ENCODE assay signal across 33 cellular contexts in genomic region chr7:27248427-27248806, GRCh38. TPM values are rescaled to one million over a fixed set of nuclear protein-coding genes. Genes with fewer than 3 reads are reported as not detected.
"Had no signal": no experiment of that assay in that cellular context is flagged by ENCODE, and none has a peak within 500 bp of the region (broad histone marks: within the 10 kb centered on the region; RNA-seq: fewer than 3 reads in every experiment).

No MANE protein-coding gene starts in this region.

- H3K4me1 ChIP-seq: foreskin keratinocyte had no signal

- H3K4me3 ChIP-seq: ascending aorta, heart left ventricle, left ventricle myocardium inferior, lung, ovary, right lobe of liver, upper lobe of left lung, vagina had no signal

- H3K9me3 Mint-ChIP-seq: activated naive CD4-positive, alpha-beta T cell treated with anti-CD3 and anti-CD28 coated beads, Interleukin-2, amount 10 ng/mL, durations not matched to agents 7 days and 5 days; activated T-cell treated with anti-CD3 and anti-CD28 coated beads, Interleukin-2, amount 50 U/mL, for 24 hours; mesothelial cell of epicardium; T-helper 2 cell treated with Interferon-gamma antibody and Interleukin-4, amounts not matched to agents 5 μg/mL and 100 μg/mL, for 36 hours had no signal

- ATAC-seq: esophagus mucosa; foreskin keratinocyte; heart left ventricle; naive thymus-derived CD4-positive, alpha-beta T cell; right lobe of liver; stimulated activated naive CD8-positive, alpha-beta T cell treated with anti-CD3 and anti-CD28 coated beads, Interleukin-15, Interleukin-2, amounts not matched to agents 100 U/mL and 50 U/mL, for 24 hours had no signal

- H3K36me3 ChIP-seq: ascending aorta, heart left ventricle, left ventricle myocardium inferior, ovary, right lobe of liver, upper lobe of left lung, vagina had no signal

- DNase-seq: activated CD4-positive, alpha-beta T cell treated with anti-CD3 and anti-CD28 coated beads for 4 hours; activated CD4-positive, alpha-beta T cell treated with anti-CD3 and anti-CD28 coated beads, Interleukin-2, amount 50 U/mL, for 4 hours; activated CD4-positive, CD25-positive, alpha-beta regulatory T cell; activated CD8-positive, alpha-beta memory T cell treated with anti-CD3 and anti-CD28 coated beads for 24 hours; activated gamma-delta T cell; activated naive CD4-positive, alpha-beta T cell treated with anti-CD3 and anti-CD28 coated beads, Interleukin-2, amount 10 ng/mL, durations not matched to agents 7 days and 5 days; activated naive CD8-positive, alpha-beta T cell treated with anti-CD3 and anti-CD28 coated beads, Interleukin-2, amount 10 ng/mL, durations not matched to agents 7 days and 5 days; activated T-cell treated with anti-CD3 and anti-CD28 coated beads, Interleukin-2, amount 50 U/mL, for 24 hours; central memory CD4-positive, alpha-beta T cell; foreskin keratinocyte; heart left ventricle; hypothalamus; kidney glomerular epithelial cell; left ventricle myocardium inferior; naive thymus-derived CD4-positive, alpha-beta T cell; ovary; right lobe of liver; stimulated activated CD4-positive, alpha-beta T cell treated with anti-CD3 and anti-CD28 coated beads, Interleukin-2, amount 100 ng/mL, for 48 hours; stimulated activated naive CD8-positive, alpha-beta T cell treated with anti-CD3 and anti-CD28 coated beads, Interleukin-15, Interleukin-2, amounts not matched to agents 100 U/mL and 50 U/mL, for 24 hours; upper lobe of left lung had no signal

- H3K27ac Mint-ChIP-seq: activated naive CD4-positive, alpha-beta T cell treated with anti-CD3 and anti-CD28 coated beads, Interleukin-2, amount 10 ng/mL, durations not matched to agents 7 days and 5 days; activated naive CD8-positive, alpha-beta T cell treated with anti-CD3 and anti-CD28 coated beads, Interleukin-2, amount 10 ng/mL, durations not matched to agents 7 days and 5 days; activated T-cell treated with anti-CD3 and anti-CD28 coated beads, Interleukin-2, amount 50 U/mL, for 24 hours; brain; mesothelial cell of epicardium; progenitor cell of endocrine pancreas; T-helper 2 cell treated with Interferon-gamma antibody and Interleukin-4, amounts not matched to agents 5 μg/mL and 100 μg/mL, for 36 hours had no signal

- H3K36me3 Mint-ChIP-seq: activated naive CD8-positive, alpha-beta T cell treated with anti-CD3 and anti-CD28 coated beads, Interleukin-2, amount 10 ng/mL, durations not matched to agents 7 days and 5 days; brain; mesothelial cell of epicardium had no signal

- H3K4me3 Mint-ChIP-seq: activated naive CD4-positive, alpha-beta T cell treated with anti-CD3 and anti-CD28 coated beads, Interleukin-2, amount 10 ng/mL, durations not matched to agents 7 days and 5 days; activated naive CD8-positive, alpha-beta T cell treated with anti-CD3 and anti-CD28 coated beads, Interleukin-2, amount 10 ng/mL, durations not matched to agents 7 days and 5 days; activated T-cell treated with anti-CD3 and anti-CD28 coated beads, Interleukin-2, amount 50 U/mL, for 24 hours; brain; mesothelial cell of epicardium; naive thymus-derived CD4-positive, alpha-beta T cell; T-helper 2 cell treated with Interferon-gamma antibody and Interleukin-4, amounts not matched to agents 5 μg/mL and 100 μg/mL, for 36 hours had no signal

- H3K27me3 ChIP-seq: ovary, vagina had no signal

- H3K27ac ChIP-seq: ascending aorta, foreskin keratinocyte, heart left ventricle, left ventricle myocardium inferior, ovary, right lobe of liver, upper lobe of left lung, vagina had no signal

- FAIRE-seq: endothelial cell of umbilical vein had no signal

- H3K9me3 ChIP-seq: ascending aorta, heart left ventricle, left ventricle myocardium inferior, ovary, right lobe of liver, upper lobe of left lung, vagina had no signal

RNA-seq across cellular contexts. Expression of gene EVX1, which starts 5.8 kb away (rescaled TPM):
- total RNA-seq: activated naive CD8-positive, alpha-beta T cell treated with anti-CD3 and anti-CD28 coated beads, Interleukin-2, amount 10 ng/mL, durations not matched to agents 7 days and 5 days; ascending aorta; endothelial cell of umbilical vein; esophagus mucosa; foreskin keratinocyte; heart left ventricle; left ventricle myocardium inferior; lung; ovary; progenitor cell of endocrine pancreas; renal cortical epithelial cell; right lobe of liver; skeletal muscle tissue; subcutaneous adipose tissue; upper lobe of left lung had no signal
- polyA plus RNA-seq: endothelial cell of umbilical vein; foreskin keratinocyte; heart left ventricle; lung; naive thymus-derived CD4-positive, alpha-beta T cell; neural cell; ovary had no signal

RNA-seq across cellular contexts. Expression of gene HOXA13, which starts 48.5 kb away (rescaled TPM):
- total RNA-seq: activated naive CD8-positive, alpha-beta T cell treated with anti-CD3 and anti-CD28 coated beads, Interleukin-2, amount 10 ng/mL, durations not matched to agents 7 days and 5 days; ascending aorta; esophagus mucosa; foreskin keratinocyte; heart left ventricle; left ventricle myocardium inferior; lung; naive thymus-derived CD4-positive, alpha-beta T cell; ovary; progenitor cell of endocrine pancreas; right lobe of liver; upper lobe of left lung had no signal
- polyA plus RNA-seq: endothelial cell of umbilical vein; foreskin keratinocyte; heart left ventricle; lung; naive thymus-derived CD4-positive, alpha-beta T cell; neural cell had no signal
